ENCODE assay signal across 26 cellular contexts in the genomic region with DNA sequence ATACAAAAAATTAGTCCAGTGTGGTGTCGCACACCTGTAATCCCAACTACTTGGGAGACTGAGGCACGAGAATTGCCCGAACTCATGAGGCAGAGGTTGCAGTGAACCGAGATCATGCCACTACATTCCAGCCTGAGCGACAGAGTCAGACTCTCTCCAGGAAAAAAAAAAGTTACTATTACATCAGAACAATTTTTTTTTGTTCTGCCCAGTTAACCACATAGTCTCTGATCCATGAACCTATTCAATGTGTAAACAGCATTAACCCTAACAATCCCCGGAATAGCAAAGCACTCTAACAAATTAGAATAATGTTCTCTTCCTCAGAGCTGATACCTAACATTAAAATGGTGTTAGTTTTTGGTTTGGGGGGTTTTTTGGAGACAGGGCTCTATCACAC.
"Had no signal": no experiment of that assay in that cellular context is flagged by ENCODE, and none has a peak within 500 bp of the region (broad histone marks: within the 10 kb centered on the region; RNA-seq: fewer than 3 reads in every experiment).

No MANE protein-coding gene starts in this region.

- H3K9me3 Mint-ChIP-seq: endodermal cell, mesothelial cell of epicardium, naive B cell had no signal

- FAIRE-seq: colon, endometrium, endothelial cell of umbilical vein, islet of Langerhans, keratinocyte had no signal

- DNase-seq: dermis blood vessel endothelial cell; dorsolateral prefrontal cortex; effector CD4-positive, alpha-beta T cell; effector memory CD4-positive, alpha-beta T cell; endodermal cell; foreskin melanocyte; gastrocnemius medialis; glutamatergic neuron; head of caudate nucleus; heart right ventricle; hippocampal formation; left cardiac atrium; left lung; left ventricle myocardium superior; lower lobe of right lung; mesenchymal stem cell; mucosa of descending colon; naive B cell had no signal

- H3K4me3 Mint-ChIP-seq: endodermal cell, mesothelial cell of epicardium had no signal

- H3K27ac ChIP-seq: coronary artery, dorsolateral prefrontal cortex, esophagus muscularis mucosa, gastrocnemius medialis, heart right ventricle, left lung, lower lobe of right lung had no signal

- ATAC-seq: gastrocnemius medialis, heart right ventricle, left cardiac atrium, left lung, left ventricle myocardium superior, lower lobe of right lung, mucosa of descending colon had no signal

- H3K27ac Mint-ChIP-seq: endodermal cell, mesothelial cell of epicardium had no signal

- H3K27me3 ChIP-seq: dorsolateral prefrontal cortex, esophagus muscularis mucosa, gastrocnemius medialis, heart right ventricle, left lung had no signal

- H3K27me3 Mint-ChIP-seq: naive B cell had no signal

- H3K9me3 ChIP-seq: esophagus muscularis mucosa, gastrocnemius medialis, heart right ventricle, left lung, lower lobe of right lung, mucosa of descending colon had no signal

- H3K4me3 ChIP-seq: coronary artery, dorsolateral prefrontal cortex, esophagus muscularis mucosa, gastrocnemius medialis, heart right ventricle, left lung, lower lobe of right lung, mucosa of descending colon had no signal
